Comparison of ENCODE assay signal across 2 cellular contexts in the genomic region with DNA sequence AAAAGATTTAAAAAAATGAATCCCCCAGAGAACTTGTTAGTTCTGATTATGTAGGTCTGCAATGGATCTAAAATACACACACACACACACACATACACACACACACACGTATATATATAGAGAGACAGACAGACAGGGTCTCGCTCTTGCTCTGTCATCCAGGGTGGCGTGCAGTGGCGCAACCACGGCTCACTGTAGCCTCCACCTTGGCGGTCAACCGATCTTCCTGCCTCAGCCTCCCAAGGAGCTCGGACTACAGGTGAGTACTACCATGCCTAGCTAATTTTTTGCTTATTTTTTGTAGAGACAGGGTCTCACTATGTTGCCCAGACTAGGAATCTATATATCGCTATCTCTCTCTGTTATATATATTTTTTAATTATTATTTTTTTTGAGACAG.
TF ChIP-seq lines count a peak whose summit lies in the region.

No MANE protein-coding gene starts in this region.

TF ChIP-seq in H1, 55 proteins besides CTCF, POLR2A, EP300 and RAD21:
- TF ChIP-seq ASH2L (IDR thresholded peaks at IDR 0.05; ENCODE audit: low read length), result no peak
- TF ChIP-seq RNF2 (IDR thresholded peaks at IDR 0.05; ENCODE audit: borderline replicate concordance, low read depth, low read length, missing control alignments, poor library complexity, severe bottlenecking), result no peak
- TF ChIP-seq POLR2AphosphoS5 (IDR thresholded peaks at IDR 0.05; ENCODE audit: low read depth, low read length), result peak; percentile 23; the same call in 1 of the 2 replicates

TF ChIP-seq in SK-N-SH, 30 proteins besides CTCF, POLR2A, EP300 and RAD21:
- no peak for TF ChIP-seq RXRA (IDR thresholded peaks at IDR 0.05; ENCODE audit: borderline replicate concordance, low read depth)
- TF ChIP-seq, protein P1, sequence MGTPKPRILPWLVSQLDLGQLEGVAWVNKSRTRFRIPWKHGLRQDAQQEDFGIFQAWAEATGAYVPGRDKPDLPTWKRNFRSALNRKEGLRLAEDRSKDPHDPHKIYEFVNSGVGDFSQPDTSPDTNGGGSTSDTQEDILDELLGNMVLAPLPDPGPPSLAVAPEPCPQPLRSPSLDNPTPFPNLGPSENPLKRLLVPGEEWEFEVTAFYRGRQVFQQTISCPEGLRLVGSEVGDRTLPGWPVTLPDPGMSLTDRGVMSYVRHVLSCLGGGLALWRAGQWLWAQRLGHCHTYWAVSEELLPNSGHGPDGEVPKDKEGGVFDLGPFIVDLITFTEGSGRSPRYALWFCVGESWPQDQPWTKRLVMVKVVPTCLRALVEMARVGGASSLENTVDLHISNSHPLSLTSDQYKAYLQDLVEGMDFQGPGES (IDR thresholded peaks at IDR 0.05; ENCODE audit: low read depth, low read length), result no peak
- TF ChIP-seq, protein P2, sequence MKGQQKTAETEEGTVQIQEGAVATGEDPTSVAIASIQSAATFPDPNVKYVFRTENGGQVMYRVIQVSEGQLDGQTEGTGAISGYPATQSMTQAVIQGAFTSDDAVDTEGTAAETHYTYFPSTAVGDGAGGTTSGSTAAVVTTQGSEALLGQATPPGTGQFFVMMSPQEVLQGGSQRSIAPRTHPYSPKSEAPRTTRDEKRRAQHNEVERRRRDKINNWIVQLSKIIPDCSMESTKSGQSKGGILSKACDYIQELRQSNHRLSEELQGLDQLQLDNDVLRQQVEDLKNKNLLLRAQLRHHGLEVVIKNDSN (IDR thresholded peaks at IDR 0.05; ENCODE audit: borderline replicate concordance, low read depth), result no peak
- TF ChIP-seq GATA2 (CRISPR knock-in tag; IDR thresholded peaks at IDR 0.05), result no peak
